ENCODE assay signal across 8 cellular contexts in genomic region chr6:148251286-148251685, GRCh38.
A peak's percentile ranks its signal among the peaks of the same experiment; 100 is the strongest.
DNase-seq lines count a peak whose midpoint lies in the region; TF ChIP-seq lines count a peak whose summit lies in the region.

No MANE protein-coding gene starts in this region.

- H3K9me3 Mint-ChIP-seq in nephron = no peaks in the 10 kb centered on the region

- in situ Hi-C loops in GM13977 (cut with MboI; ENCODE audit: low pct_unique_long_range_greater_than_20kb, low sequenced_read_pairs, unreplicated experiment) = no loop called here

- peaks cover 34% of the 10 kb centered on the region for H3K4me1 Mint-ChIP-seq in nephron

- no peak for DNase-seq in GM13977 (ENCODE audit: low spot score)
- peak; percentile 59 for DNase-seq in NB4 (ENCODE audit: low read depth)
- DNase-seq in cardiac fibroblast (ENCODE audit: low read depth in 2 of 2) = peak; percentile 81 to 86
- DNase-seq in ureter (ENCODE audit: low spot score) = no peak
- DNase-seq in NCI-H128 (lab: John Stamatoyannopoulos, UW; ENCODE audit: unreplicated experiment) = no peak
- no peak for DNase-seq in activated naive CD4-positive, alpha-beta T cell treated with anti-CD3 and anti-CD28 coated beads, Interleukin-2, amount 50 U/mL, for 16 hours
- DNase-seq in activated CD8-positive, alpha-beta memory T cell treated with anti-CD3 and anti-CD28 coated beads, Interleukin-2, amount 50 U/mL, for 48 hours = no peak

- H3K27ac Mint-ChIP-seq in nephron = no peak overlapping the region

- no peaks in the 10 kb centered on the region for H3K36me3 Mint-ChIP-seq in nephron (ENCODE audit: low read depth)

- TF ChIP-seq CTCF in GM13977 (IDR thresholded peaks at IDR 0.05; ENCODE audit: extremely low read depth, insufficient read depth, missing control alignments) = peak; percentile 27
- TF ChIP-seq CTCF in NB4 (IDR thresholded peaks at IDR 0.05; ENCODE audit: low read depth, low read length) = no peak
- TF ChIP-seq CTCF in cardiac fibroblast (IDR thresholded peaks at IDR 0.05; ENCODE audit: low read depth, low read length) = peak; percentile 51
- TF ChIP-seq CTCF in nephron (IDR thresholded peaks at IDR 0.05; ENCODE audit: unreplicated experiment in 3 of 3) = peak; percentile 36 to 52 (median 46)

- no peak for TF ChIP-seq POLR2A in NB4 (IDR thresholded peaks at IDR 0.05; ENCODE audit: extremely low read depth, insufficient read length)

- H3K4me3 ChIP-seq in NB4 (ENCODE audit: low read depth, low read length) (no peak overlapping the region), cardiac fibroblast (replicated peaks in 1 of 2; ENCODE audit: low read depth in 2 of 2, low read length in 2 of 2) (no peak overlapping the region)

- H3K4me3 Mint-ChIP-seq in nephron = no peak overlapping the region

- no peaks in the 10 kb centered on the region for H3K27me3 Mint-ChIP-seq in nephron (ENCODE audit: low read depth)

Comparison
In these comparisons a context has a peak if more than half of its experiments do, and no peak if none do; other contexts are left out.
1. DNase-seq: peak in NB4 (single experiment) and cardiac fibroblast (2 of 2); none in GM13977 (single experiment), ureter (single experiment), NCI-H128 (single experiment), activated naive CD4-positive, alpha-beta T cell treated with anti-CD3 and anti-CD28 coated beads, Interleukin-2, amount 50 U/mL, for 16 hours (single experiment) and activated CD8-positive, alpha-beta memory T cell treated with anti-CD3 and anti-CD28 coated beads, Interleukin-2, amount 50 U/mL, for 48 hours (single experiment).